ENCODE assay signal across 7 cellular contexts in the genomic region with DNA sequence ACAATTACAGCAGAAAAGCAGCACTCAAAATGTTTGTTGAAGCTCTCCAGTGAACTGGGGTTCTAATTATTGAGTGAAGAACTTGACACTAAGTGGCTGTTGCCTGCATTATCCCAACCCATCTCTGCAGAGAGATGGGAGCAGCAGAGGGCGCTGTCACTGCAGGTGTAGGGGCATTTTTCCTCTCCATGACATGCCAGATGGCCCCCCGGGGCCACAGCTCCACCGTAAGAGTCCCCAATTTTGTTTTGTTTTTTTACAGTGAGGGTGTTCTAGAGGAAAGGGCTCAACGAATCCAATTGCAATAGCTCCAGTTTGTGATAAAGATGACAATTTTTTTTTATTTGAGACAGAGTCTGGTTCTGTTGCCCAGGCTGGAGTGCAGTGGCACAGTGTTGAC. TPM values are rescaled to one million over a fixed set of nuclear protein-coding genes. Genes with fewer than 3 reads are reported as not detected.
DNase-seq lines count a peak whose midpoint lies in the region; ATAC-seq and TF ChIP-seq lines count a peak whose summit lies in the region.

No MANE protein-coding gene starts in this region.

- H3K4me3 ChIP-seq in GM12865 (ENCODE audit: low read depth, low read length) (no peak overlapping the region), spleen (no peak overlapping the region)

- H3K4me1 ChIP-seq in spleen, result peaks cover 15 to 70% (median 32%) of the 10 kb centered on the region in 6 donors

- ATAC-seq in HG03469 (IDR thresholded peaks at IDR 0.05; ENCODE audit: unreplicated experiment), result peak; percentile 31
- ATAC-seq in GM21515 (IDR thresholded peaks at IDR 0.05; ENCODE audit: unreplicated experiment), result no peak

- intact Hi-C loops in spleen (cut with DNase I; ENCODE audit: low total_unique reads), result no loop called here

- no peak overlapping the region for H3K27ac ChIP-seq in spleen

- in situ Hi-C loops in SK-MEL-5 (cut with HindIII; ENCODE audit: low pct_unique_long_range_greater_than_20kb, low sequenced_read_pairs), result no loop called here

- 57 to 78% (median 66%) methylated on average over 4 of the region's 4 CpGs for WGBS in spleen, 5 donors

- DNase-seq in GM12865 (ENCODE audit: low read depth) (peak; percentile 51), SK-MEL-5 (ENCODE audit: low read depth, low spot score) (peak; percentile 42), cerebellar cortex (ENCODE audit: low spot score) (peak; percentile 29), spleen (peak; percentile 79), LoVo (ENCODE audit: low spot score) (no peak)

- no peak for TF ChIP-seq POLR2A in spleen (IDR thresholded peaks at IDR 0.05)

- peaks cover 0 to 7% (median 0%) of the 10 kb centered on the region in 6 donors for H3K36me3 ChIP-seq in spleen

- no peaks in the 10 kb centered on the region for H3K9me3 ChIP-seq in spleen

- TF ChIP-seq CTCF in GM12865 (IDR thresholded peaks at IDR 0.05; ENCODE audit: insufficient read depth, low read depth, low read length, missing control alignments), result peak; percentile 63
- TF ChIP-seq CTCF in spleen (IDR thresholded peaks at IDR 0.05 in 8 of 11, conservative IDR thresholded peaks at IDR 0.05 in 3 of 11), result peak in 8 of 11 experiments; percentile 7 to 60 (median 34)

- H3K27me3 ChIP-seq in spleen (replicated peaks in 1 of 7), result no peaks in the 10 kb centered on the region

RNA-seq across cellular contexts. Expression of a gene that starts 1.9 kb away (rescaled TPM):
- total RNA-seq in SK-MEL-5 (2014; rRNA removed; shearing (Covaris generic)), result 42.1 and 44.7 TPM in 2 replicates
- 40.1 and 47.4 TPM in 2 replicates for polyA plus RNA-seq in SK-MEL-5 (2015; cell fraction: cytosol; rRNA removed)
- 12.2 and 22.3 TPM in 2 replicates for polyA plus RNA-seq in SK-MEL-5 (2015; cell fraction: nucleus; rRNA removed)
- 10 to 100 TPM; 26.7 to 59.3 (median 40.0) TPM for total RNA-seq in spleen
- 10 to 100 TPM; 12.5 to 15.3 (median 13.7) TPM for polyA plus RNA-seq in spleen
